Comparison of ENCODE assay signal across 2 cellular contexts in genomic region chr7:90067171-90067570, GRCh38.
TF ChIP-seq lines count a peak whose summit lies in the region.

No MANE protein-coding gene starts in this region.

TF ChIP-seq in GM23338, 12 proteins besides CTCF, POLR2A, EP300 and RAD21:
- TF ChIP-seq JUNB (IDR thresholded peaks at IDR 0.05; ENCODE audit: unreplicated experiment) (no peak), REST (IDR thresholded peaks at IDR 0.05; ENCODE audit: unreplicated experiment) (no peak), ZNF114 (CRISPR knock-in tag; IDR thresholded peaks at IDR 0.05) (no peak), STAT1 (IDR thresholded peaks at IDR 0.05; ENCODE audit: unreplicated experiment) (no peak), ETS1 (IDR thresholded peaks at IDR 0.05) (no peak), NANOG (IDR thresholded peaks at IDR 0.05; ENCODE audit: borderline replicate concordance) (no peak), POLR2AphosphoS5 (IDR thresholded peaks at IDR 0.05; ENCODE audit: low read depth) (no peak), CREB1 (CRISPR knock-in tag; IDR thresholded peaks at IDR 0.05; ENCODE audit: low read depth) (no peak), EZH2 (IDR thresholded peaks at IDR 0.05; ENCODE audit: low read depth, unreplicated experiment) (no peak), EZH2phosphoT487 (IDR thresholded peaks at IDR 0.05; ENCODE audit: unreplicated experiment) (no peak), ZNF462 (CRISPR knock-in tag; IDR thresholded peaks at IDR 0.05) (no peak), ZNF331 (CRISPR knock-in tag; IDR thresholded peaks at IDR 0.05; ENCODE audit: low read depth) (no peak)

TF ChIP-seq in H1, 55 proteins besides CTCF, POLR2A, EP300 and RAD21:
- TF ChIP-seq KDM1A (IDR thresholded peaks at IDR 0.05; ENCODE audit: borderline replicate concordance, low read length) = no peak
- no peak for TF ChIP-seq CEBPB (IDR thresholded peaks at IDR 0.05; ENCODE audit: low read depth, low read length)
